8 cellular contexts compared by ENCODE assay signal in genomic region chr14:92690171-92691011, GRCh38. TPM values are rescaled to one million over a fixed set of nuclear protein-coding genes. Genes with fewer than 3 reads are reported as not detected.
DNase-seq lines count a peak whose midpoint lies in the region; ATAC-seq and TF ChIP-seq lines count a peak whose summit lies in the region.

No MANE protein-coding gene starts in this region.

- H3K27ac ChIP-seq in GM23248 (no peak overlapping the region), osteoblast (ENCODE audit: low read depth, low read length) (no peak overlapping the region)

- H3K9me3 ChIP-seq in GM23248 (ENCODE audit: low read depth) (no peaks in the 10 kb centered on the region), osteoblast (ENCODE audit: low read depth, low read length) (no peaks in the 10 kb centered on the region)

- H2AFZ ChIP-seq in GM23248 (no peak overlapping the region), osteoblast (ENCODE audit: low read length) (no peak overlapping the region)

- no peaks in the 10 kb centered on the region for H3F3A ChIP-seq in GM23248 (ENCODE audit: insufficient read depth)

- POLR2A ChIA-PET in BJ (lab: Charles Lee), result no interaction called here

- H4K20me1 ChIP-seq in GM23248 (ENCODE audit: insufficient read depth) (no peaks in the 10 kb centered on the region), osteoblast (ENCODE audit: insufficient read depth, low read length) (peaks cover 2% of the 10 kb centered on the region)

- peak; percentile 64 for TF ChIP-seq CTCF in BJ (IDR thresholded peaks at IDR 0.05; ENCODE audit: insufficient read depth, low read depth, low read length)
- TF ChIP-seq CTCF in osteoblast (IDR thresholded peaks at IDR 0.05; ENCODE audit: extremely low read depth, low read depth, low read length), result peak; percentile 59

- H3K9ac ChIP-seq in GM23248, result no peak overlapping the region

- ATAC-seq in GM19395 (IDR thresholded peaks at IDR 0.05; ENCODE audit: unreplicated experiment) (no peak), GM21723 (IDR thresholded peaks at IDR 0.05; ENCODE audit: unreplicated experiment) (no peak), HG03097 (IDR thresholded peaks at IDR 0.05; ENCODE audit: low FRiP score, unreplicated experiment) (no peak)

- in situ Hi-C loops in GM23248 (cut with MboI), result no loop called here

- DNase-seq in BJ (ENCODE audit: low read depth) (no peak), GM23248 (peak; percentile 74), NCI-H524 treated with DMSO at 0.1 percent for 48 hours (lab: John Stamatoyannopoulos, UW) (peak; percentile 62), dermis blood vessel endothelial cell (peak; percentile 83), osteoblast (ENCODE audit: insufficient read length, low spot score, missing footprints) (peak; percentile 93)

- peaks cover 5% of the 10 kb centered on the region for H3K4me1 ChIP-seq in GM23248 (ENCODE audit: insufficient read depth)
- H3K4me1 ChIP-seq in osteoblast (ENCODE audit: insufficient read depth, low read length), result peaks cover 11% of the 10 kb centered on the region

- no peaks in the 10 kb centered on the region for H3K9me2 ChIP-seq in GM23248 (ENCODE audit: insufficient read depth)

- H3K4me3 ChIP-seq in BJ (ENCODE audit: low read depth, low read length) (no peak overlapping the region), GM23248 (no peak overlapping the region), osteoblast (ENCODE audit: insufficient read depth, low read length) (no peak overlapping the region)

- no peaks in the 10 kb centered on the region for H3K79me2 ChIP-seq in GM23248 (ENCODE audit: insufficient read depth)
- H3K79me2 ChIP-seq in osteoblast (ENCODE audit: insufficient read depth, low read length), result no peaks in the 10 kb centered on the region

- H3K36me3 ChIP-seq in BJ (ENCODE audit: control insufficient read depth, insufficient read depth, low read length), result peaks cover 5% of the 10 kb centered on the region
- no peaks in the 10 kb centered on the region for H3K36me3 ChIP-seq in GM23248 (ENCODE audit: low read depth)
- H3K36me3 ChIP-seq in osteoblast (ENCODE audit: insufficient read depth, low read length), result peaks cover 3% of the 10 kb centered on the region

- H3K4me2 ChIP-seq in GM23248 (ENCODE audit: unreplicated experiment), result no peak overlapping the region
- H3K4me2 ChIP-seq in osteoblast (ENCODE audit: insufficient read depth, low read length), result no peak overlapping the region

- WGBS in GM23248 (ENCODE audit: low coverage in 1 of 2, low lambda C conversion rate in 2 of 2, missing lambda C conversion rate in 2 of 2), 2 experiments, result 91 to 93% methylated on average over 13 of the region's 13 CpGs

- CTCF ChIA-PET in BJ (lab: Yijun Ruan, JAX), result interaction anchor here (0.8 to 3.9 kb wide), 10 partner anchors 9 to 555 kb away, joined by 3 to 31 read pairs (median 4); partner anchors contain the start of gene GOLGA5

- H3K27me3 ChIP-seq in BJ (ENCODE audit: control insufficient read depth, insufficient read depth, low read length), result no peaks in the 10 kb centered on the region; the same call in 1 of the 2 replicates
- no peaks in the 10 kb centered on the region for H3K27me3 ChIP-seq in GM23248 (replicated peaks; ENCODE audit: insufficient read depth)
- peaks cover 6% of the 10 kb centered on the region for H3K27me3 ChIP-seq in osteoblast (ENCODE audit: insufficient read depth, low read length)

RNA-seq across cellular contexts. Expression of gene LGMN, which starts 58.0 kb away (rescaled TPM):
- 112 and 116 TPM in 2 replicates for polyA plus RNA-seq in BJ (2011; rRNA removed)
- 29.3 and 38.0 TPM in 2 replicates for polyA minus RNA-seq in BJ (2011; rRNA and poly(A)+ RNA removed)
- total RNA-seq in GM23248 (2014; rRNA removed; shearing (Covaris generic)), result 82.7 and 129 TPM in 2 replicates
- polyA plus RNA-seq in GM23248 (2016; fragmentation: Nextera tagmentation; extraction: Ambion mirVana), result 98.8 and 106 TPM in 2 replicates
- total RNA-seq in dermis blood vessel endothelial cell, result 59.4 and 76.6 TPM in 2 replicates
- total RNA-seq in osteoblast, result 67.5 and 89.4 TPM in 2 replicates
